Comparison of ENCODE assay signal across 10 cellular contexts in the genomic region with DNA sequence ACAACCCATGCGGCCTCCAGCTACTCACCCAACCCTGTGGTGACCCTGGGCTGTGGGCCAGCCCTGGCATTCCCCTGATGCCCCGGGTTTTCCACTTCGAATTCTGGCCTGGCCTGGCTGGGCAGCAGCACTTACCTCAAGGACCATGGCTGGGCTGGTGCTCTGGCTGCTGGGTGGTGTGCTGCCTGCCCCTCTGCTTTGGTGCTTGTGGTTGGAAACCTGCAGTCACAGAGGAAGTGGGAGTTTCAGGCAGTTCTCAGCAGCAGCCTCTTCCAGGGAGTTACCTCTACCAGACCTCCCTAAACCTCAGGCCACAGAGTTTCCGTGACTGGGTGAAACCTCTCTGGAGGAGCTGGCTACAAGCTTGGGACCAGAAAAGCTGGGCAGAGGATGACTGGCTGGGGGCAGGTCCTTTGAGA. TPM values are rescaled to one million over a fixed set of nuclear protein-coding genes. Genes with fewer than 3 reads are reported as not detected.
DNase-seq lines count a peak whose midpoint lies in the region; ATAC-seq and TF ChIP-seq lines count a peak whose summit lies in the region.
"Had no signal": no experiment of that assay in that cellular context is flagged by ENCODE, and none has a peak within 500 bp of the region (broad histone marks: within the 10 kb centered on the region; RNA-seq: fewer than 3 reads in every experiment).

CXCR3 (minus strand) TSS at position 209 of the 419 bp plus-strand sequence; CDS start at position 147, 62 bp downstream.

- H2AFZ ChIP-seq in GM23338: no peak within 1 kb of the TSS
- H2AFZ ChIP-seq: parathyroid adenoma had no signal

- TF ChIP-seq POLR2A in sigmoid colon (IDR thresholded peaks at IDR 0.05): no peak

- H3K27ac ChIP-seq in sigmoid colon: no peak within 1 kb of the TSS
- no peak within 1 kb of the TSS for H3K27ac ChIP-seq in GM23338 (ENCODE audit: low read depth)
- H3K27ac ChIP-seq: parathyroid adenoma, SK-N-MC had no signal

- no peaks in the 10 kb centered on the region for H3K9me2 ChIP-seq in GM23338 (ENCODE audit: insufficient read depth)

- peaks cover 4% of the 10 kb centered on the region for H3K36me3 Mint-ChIP-seq in GM23338 (ENCODE audit: low read depth)

- DNase-seq in activated CD4-positive, CD25-positive, alpha-beta regulatory T cell treated with anti-CD3 and anti-CD28 coated beads, Interleukin-2, amount 50 U/mL, for 72 hours: peak; percentile 53
- peak; percentile 51 for DNase-seq in effector CD4-positive, alpha-beta T cell
- peak; percentile 31 to 63 for DNase-seq in stimulated activated CD8-positive, alpha-beta memory T cell treated with anti-CD3 and anti-CD28 coated beads, Interleukin-4, amount 100 ng/mL, for 4 hours (ENCODE audit: low read depth in 2 of 2, low spot score in 1 of 2)
- DNase-seq in dermis blood vessel endothelial cell (no peak), sigmoid colon (no peak), GM23338 (ENCODE audit: low spot score) (no peak)

- peak; percentile 56 for ATAC-seq in GM19351 (IDR thresholded peaks at IDR 0.05; ENCODE audit: unreplicated experiment)
- peak; percentile 71 for ATAC-seq in HG03432 (IDR thresholded peaks at IDR 0.05; ENCODE audit: unreplicated experiment)
- ATAC-seq in GM23338: no peak

- H3K4me3 ChIP-seq in sigmoid colon: no peak within 1 kb of the TSS
- no peak within 1 kb of the TSS for H3K4me3 ChIP-seq in GM23338
- H3K4me3 ChIP-seq: SK-N-MC had no signal

- no peaks in the 10 kb centered on the region; the same call in 2 of the 3 replicates for H3K9me3 Mint-ChIP-seq in GM23338

- no peaks in the 10 kb centered on the region for H4K20me1 ChIP-seq in GM23338 (replicated peaks; ENCODE audit: insufficient read depth)

- no peaks in the 10 kb centered on the region for H3F3A ChIP-seq in GM23338 (replicated peaks; ENCODE audit: low read depth)

- peaks cover 2% of the 10 kb centered on the region for H3K27me3 Mint-ChIP-seq in GM23338 (ENCODE audit: insufficient read depth, low read depth, poor library complexity)

- WGBS in sigmoid colon, 2 donors: 33 to 38% methylated on average over 4 of the region's 4 CpGs

- intact Hi-C loops in sigmoid colon (cut with DNase I): no loop called here

- TF ChIP-seq EP300 in sigmoid colon (IDR thresholded peaks at IDR 0.05): no peak

- no peaks in the 10 kb centered on the region for H3K79me2 ChIP-seq in GM23338 (replicated peaks; ENCODE audit: insufficient read depth)
- H3K79me2 ChIP-seq: parathyroid adenoma had no signal

- peaks cover 0 to 19% (median 10%) of the 10 kb centered on the region in 4 donors for H3K4me1 ChIP-seq in sigmoid colon
- no peaks in the 10 kb centered on the region for H3K4me1 ChIP-seq in GM23338 (ENCODE audit: insufficient read depth)
- H3K4me1 ChIP-seq: parathyroid adenoma had no signal

- TF ChIP-seq CTCF in sigmoid colon (IDR thresholded peaks at IDR 0.05) (no peak), GM23338 (conservative IDR thresholded peaks at IDR 0.05; ENCODE audit: low read depth in 2 of 2) (no peak)

- peaks cover 3% of the 10 kb centered on the region; the same call in 1 of the 3 replicates for H3K4me1 Mint-ChIP-seq in GM23338

- H3K4me2 ChIP-seq in GM23338: no peak within 1 kb of the TSS

- H3K36me3 ChIP-seq in sigmoid colon: peaks cover 0 to 12% (median 0%) of the 10 kb centered on the region in 4 donors
- H3K36me3 ChIP-seq in GM23338 (ENCODE audit: insufficient read depth): no peaks in the 10 kb centered on the region

- no peak within 1 kb of the TSS for H3K27ac Mint-ChIP-seq in GM23338

- H3K27me3 ChIP-seq in sigmoid colon (no peaks in the 10 kb centered on the region), GM23338 (ENCODE audit: insufficient read depth) (no peaks in the 10 kb centered on the region)

- H3K4me3 Mint-ChIP-seq in GM23338: no peak within 1 kb of the TSS

- no peaks in the 10 kb centered on the region for H3K9me3 ChIP-seq in sigmoid colon

TF ChIP-seq in GM23338, 12 proteins besides CTCF, POLR2A, EP300 and RAD21 (continues in another document):
- TF ChIP-seq POLR2AphosphoS5 (IDR thresholded peaks at IDR 0.05; ENCODE audit: low read depth) (no peak), EZH2phosphoT487 (IDR thresholded peaks at IDR 0.05; ENCODE audit: unreplicated experiment) (no peak), STAT1 (IDR thresholded peaks at IDR 0.05; ENCODE audit: unreplicated experiment) (no peak), ZNF462 (CRISPR knock-in tag; IDR thresholded peaks at IDR 0.05) (no peak), ZNF331 (CRISPR knock-in tag; IDR thresholded peaks at IDR 0.05; ENCODE audit: low read depth) (no peak), NANOG (IDR thresholded peaks at IDR 0.05; ENCODE audit: borderline replicate concordance) (no peak), CREB1 (CRISPR knock-in tag; IDR thresholded peaks at IDR 0.05; ENCODE audit: low read depth) (no peak)

RNA-seq across cellular contexts. Expression of gene CXCR3, which starts in this region (rescaled TPM):
- total RNA-seq in dermis blood vessel endothelial cell: not detected in 2 replicates
- total RNA-seq in sigmoid colon: not detected
- 1 to 10 TPM in 1 of 3 donors, under 1 TPM in 2; 0.60 to 6.5 (median 0.69) TPM for polyA plus RNA-seq in sigmoid colon
- not detected in 2 replicates for total RNA-seq in GM23338 (2014; rRNA removed; shearing (Covaris generic))
- polyA plus RNA-seq in GM23338 (2016; fragmentation: Nextera tagmentation; extraction: Ambion mirVana): not detected in 2 replicates

Comparison
In these comparisons a context has a peak if more than half of its experiments do, and no peak if none do; other contexts are left out.
1. DNase-seq: peak in activated CD4-positive, CD25-positive, alpha-beta regulatory T cell treated with anti-CD3 and anti-CD28 coated beads, Interleukin-2, amount 50 U/mL, for 72 hours (single experiment), effector CD4-positive, alpha-beta T cell (single experiment) and stimulated activated CD8-positive, alpha-beta memory T cell treated with anti-CD3 and anti-CD28 coated beads, Interleukin-4, amount 100 ng/mL, for 4 hours (2 of 2); none in dermis blood vessel endothelial cell (single experiment), sigmoid colon (single experiment) and GM23338 (single experiment).